In the genomic region with DNA sequence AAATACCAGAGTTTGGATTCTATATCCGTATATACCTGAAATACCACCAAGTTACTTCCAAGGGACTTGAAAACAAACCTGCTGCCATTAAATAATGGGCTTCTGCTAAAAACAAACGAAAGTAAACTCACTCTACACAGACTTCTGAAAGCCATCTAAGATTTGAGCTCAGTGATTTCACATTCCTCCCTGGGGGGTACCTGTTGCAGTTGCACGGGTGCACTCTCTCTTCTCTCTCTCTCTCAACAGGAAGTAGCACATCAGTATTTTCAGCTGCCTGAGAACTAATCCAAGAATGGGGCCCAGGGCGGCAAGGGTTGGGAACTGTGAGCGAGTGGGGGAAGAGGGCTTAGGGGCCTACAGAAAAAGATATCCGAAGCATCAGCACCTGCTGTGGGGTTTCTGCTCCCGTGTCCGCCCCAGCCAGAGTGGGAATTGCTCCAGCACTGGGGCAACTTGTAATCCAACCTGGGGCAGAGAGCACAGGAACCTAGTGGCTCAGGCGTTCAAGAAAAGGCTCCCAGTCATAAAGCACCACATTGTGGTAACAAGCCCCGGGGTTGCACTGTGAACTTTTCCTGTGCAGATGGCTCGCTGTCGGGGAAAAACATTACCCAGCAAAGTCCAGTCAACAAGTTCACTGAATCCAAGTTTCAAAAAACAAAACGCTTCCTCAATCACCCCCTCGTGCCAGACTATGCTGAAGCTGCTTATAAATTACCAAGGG, we compare ENCODE assay signal across 1 cellular context.
A peak's percentile ranks its signal among the peaks of the same experiment; 100 is the strongest.
TF ChIP-seq lines count a peak whose summit lies in the region.

No MANE protein-coding gene starts in this region.

TF ChIP-seq in GM12878, 131 proteins besides CTCF, POLR2A, EP300 and RAD21 (continued from another document and continues in another):
- TF ChIP-seq ZBTB11 (CRISPR knock-in tag; IDR thresholded peaks at IDR 0.05) (peak; percentile 48; the same call in 1 of the 2 replicates), CBFB (IDR thresholded peaks at IDR 0.05; ENCODE audit: low read depth) (peak; percentile 81; the same call in 1 of the 2 replicates), CEBPB (IDR thresholded peaks at IDR 0.05; ENCODE audit: borderline replicate concordance in 1 of 2, low read depth in 2 of 2, low read length in 2 of 2) (no peak; a peak in 1 of 4 replicates), PAX8 (IDR thresholded peaks at IDR 0.05) (no peak), PAX5 (IDR thresholded peaks at IDR 0.05; ENCODE audit: borderline replicate concordance, low read depth, low read length) (peak; percentile 86), WRNIP1 (IDR thresholded peaks at IDR 0.05; ENCODE audit: borderline replicate concordance, low read depth, low read length) (no peak), RAD51 (IDR thresholded peaks at IDR 0.05) (no peak), BMI1 (IDR thresholded peaks at IDR 0.05; ENCODE audit: borderline replicate concordance) (no peak), ZNF207 (IDR thresholded peaks at IDR 0.05; ENCODE audit: borderline replicate concordance) (peak; percentile 73; the same call in 1 of the 2 replicates), NR2C2 (IDR thresholded peaks at IDR 0.05; ENCODE audit: borderline replicate concordance, control insufficient read depth, insufficient read length, low read depth) (no peak), RBBP5 (conservative IDR thresholded peaks at IDR 0.05) (no peak), NFXL1 (IDR thresholded peaks at IDR 0.05; ENCODE audit: borderline replicate concordance) (no peak), CBX3 (IDR thresholded peaks at IDR 0.05; ENCODE audit: borderline replicate concordance, low read depth) (no peak), HDGF (IDR thresholded peaks at IDR 0.05) (no peak; the same call in 1 of the 2 replicates), EGR1 (IDR thresholded peaks at IDR 0.05; ENCODE audit: borderline replicate concordance in 1 of 2, low read depth in 2 of 2, low read length in 2 of 2) (peak in 1 of 2 experiments; percentile 66; a peak in 1 of 3 replicates), DPF2 (IDR thresholded peaks at IDR 0.05) (peak; percentile 86; the same call in 1 of the 2 replicates), ZZZ3 (IDR thresholded peaks at IDR 0.05; ENCODE audit: control insufficient read depth, insufficient read length, low read depth) (no peak), CHD1 (IDR thresholded peaks at IDR 0.05; ENCODE audit: low read depth, low read length) (no peak), SIX5 (IDR thresholded peaks at IDR 0.05; ENCODE audit: low read depth, low read length, severe bottlenecking) (no peak), FOXM1 (IDR thresholded peaks at IDR 0.05; ENCODE audit: low read depth, low read length) (peak; percentile 90), SRF (IDR thresholded peaks at IDR 0.05; ENCODE audit: low read depth in 2 of 2, low read length in 2 of 2) (no peak), SMC3 (IDR thresholded peaks at IDR 0.05; ENCODE audit: borderline replicate concordance, low read length) (no peak), YBX1 (IDR thresholded peaks at IDR 0.05) (0 out of 2 replicates have a peak, but pooled peaks have one; percentile 54), BACH1 (IDR thresholded peaks at IDR 0.05; ENCODE audit: borderline replicate concordance) (peak; percentile 38; the same call in 1 of the 2 replicates), IRF5 (IDR thresholded peaks at IDR 0.05; ENCODE audit: borderline replicate concordance) (no peak), TCF7 (IDR thresholded peaks at IDR 0.05; ENCODE audit: borderline replicate concordance) (0 out of 2 replicates have a peak, but pooled peaks have one; percentile 13), RB1 (IDR thresholded peaks at IDR 0.05; ENCODE audit: borderline replicate concordance) (peak; percentile 71; the same call in 1 of the 2 replicates), ZNF622 (IDR thresholded peaks at IDR 0.05) (no peak), MEF2B (IDR thresholded peaks at IDR 0.05; ENCODE audit: partially characterized antibody, poor library complexity, severe bottlenecking) (peak; percentile 99), MEF2A (IDR thresholded peaks at IDR 0.05; ENCODE audit: insufficient read depth, low read depth, low read length) (peak; percentile 55; the same call in 1 of the 2 replicates), MYC (IDR thresholded peaks at IDR 0.05; ENCODE audit: insufficient read depth, insufficient read length, insufficient replicate concordance, low read length, severe bottlenecking) (no peak), MAX (IDR thresholded peaks at IDR 0.05; ENCODE audit: low read depth, low read length) (no peak), CBX5 (IDR thresholded peaks at IDR 0.05; ENCODE audit: low read depth) (peak; percentile 90), IRF4 (IDR thresholded peaks at IDR 0.05; ENCODE audit: low read depth, low read length) (peak; percentile 82), POLR2AphosphoS2 (IDR thresholded peaks at IDR 0.05; ENCODE audit: low read depth, low read length) (no peak), JUND (IDR thresholded peaks at IDR 0.05; ENCODE audit: low read depth, low read length) (peak; percentile 48; the same call in 1 of the 2 replicates), RELA (IDR thresholded peaks at IDR 0.05; ENCODE audit: borderline replicate concordance, partially characterized antibody) (no peak), IKZF1 (conservative IDR thresholded peaks at IDR 0.05) (peak; percentile 93), ATF7 (IDR thresholded peaks at IDR 0.05; ENCODE audit: low read depth) (peak; percentile 83), NRF1 (conservative IDR thresholded peaks at IDR 0.05; ENCODE audit: low read depth, low read length) (no peak), FOXK2 (IDR thresholded peaks at IDR 0.05) (no peak), POLR2AphosphoS5 (IDR thresholded peaks at IDR 0.05; ENCODE audit: low read length) (peak; percentile 55), ZNF274 (IDR thresholded peaks at IDR 0.05; ENCODE audit: insufficient read depth, insufficient read length) (no peak)
- TF ChIP-seq, protein P1, sequence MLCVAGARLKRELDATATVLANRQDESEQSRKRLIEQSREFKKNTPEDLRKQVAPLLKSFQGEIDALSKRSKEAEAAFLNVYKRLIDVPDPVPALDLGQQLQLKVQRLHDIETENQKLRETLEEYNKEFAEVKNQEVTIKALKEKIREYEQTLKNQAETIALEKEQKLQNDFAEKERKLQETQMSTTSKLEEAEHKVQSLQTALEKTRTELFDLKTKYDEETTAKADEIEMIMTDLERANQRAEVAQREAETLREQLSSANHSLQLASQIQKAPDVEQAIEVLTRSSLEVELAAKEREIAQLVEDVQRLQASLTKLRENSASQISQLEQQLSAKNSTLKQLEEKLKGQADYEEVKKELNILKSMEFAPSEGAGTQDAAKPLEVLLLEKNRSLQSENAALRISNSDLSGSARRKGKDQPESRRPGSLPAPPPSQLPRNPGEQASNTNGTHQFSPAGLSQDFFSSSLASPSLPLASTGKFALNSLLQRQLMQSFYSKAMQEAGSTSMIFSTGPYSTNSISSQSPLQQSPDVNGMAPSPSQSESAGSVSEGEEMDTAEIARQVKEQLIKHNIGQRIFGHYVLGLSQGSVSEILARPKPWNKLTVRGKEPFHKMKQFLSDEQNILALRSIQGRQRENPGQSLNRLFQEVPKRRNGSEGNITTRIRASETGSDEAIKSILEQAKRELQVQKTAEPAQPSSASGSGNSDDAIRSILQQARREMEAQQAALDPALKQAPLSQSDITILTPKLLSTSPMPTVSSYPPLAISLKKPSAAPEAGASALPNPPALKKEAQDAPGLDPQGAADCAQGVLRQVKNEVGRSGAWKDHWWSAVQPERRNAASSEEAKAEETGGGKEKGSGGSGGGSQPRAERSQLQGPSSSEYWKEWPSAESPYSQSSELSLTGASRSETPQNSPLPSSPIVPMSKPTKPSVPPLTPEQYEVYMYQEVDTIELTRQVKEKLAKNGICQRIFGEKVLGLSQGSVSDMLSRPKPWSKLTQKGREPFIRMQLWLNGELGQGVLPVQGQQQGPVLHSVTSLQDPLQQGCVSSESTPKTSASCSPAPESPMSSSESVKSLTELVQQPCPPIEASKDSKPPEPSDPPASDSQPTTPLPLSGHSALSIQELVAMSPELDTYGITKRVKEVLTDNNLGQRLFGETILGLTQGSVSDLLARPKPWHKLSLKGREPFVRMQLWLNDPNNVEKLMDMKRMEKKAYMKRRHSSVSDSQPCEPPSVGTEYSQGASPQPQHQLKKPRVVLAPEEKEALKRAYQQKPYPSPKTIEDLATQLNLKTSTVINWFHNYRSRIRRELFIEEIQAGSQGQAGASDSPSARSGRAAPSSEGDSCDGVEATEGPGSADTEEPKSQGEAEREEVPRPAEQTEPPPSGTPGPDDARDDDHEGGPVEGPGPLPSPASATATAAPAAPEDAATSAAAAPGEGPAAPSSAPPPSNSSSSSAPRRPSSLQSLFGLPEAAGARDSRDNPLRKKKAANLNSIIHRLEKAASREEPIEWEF (IDR thresholded peaks at IDR 0.05; ENCODE audit: insufficient replicate concordance, low read depth, low read length), result peak; percentile 89
- TF ChIP-seq, protein P2, sequence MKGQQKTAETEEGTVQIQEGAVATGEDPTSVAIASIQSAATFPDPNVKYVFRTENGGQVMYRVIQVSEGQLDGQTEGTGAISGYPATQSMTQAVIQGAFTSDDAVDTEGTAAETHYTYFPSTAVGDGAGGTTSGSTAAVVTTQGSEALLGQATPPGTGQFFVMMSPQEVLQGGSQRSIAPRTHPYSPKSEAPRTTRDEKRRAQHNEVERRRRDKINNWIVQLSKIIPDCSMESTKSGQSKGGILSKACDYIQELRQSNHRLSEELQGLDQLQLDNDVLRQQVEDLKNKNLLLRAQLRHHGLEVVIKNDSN (IDR thresholded peaks at IDR 0.05; ENCODE audit: borderline replicate concordance, extremely low read length, insufficient read depth, low read depth, low read length), result no peak
- TF ChIP-seq, protein P3, sequence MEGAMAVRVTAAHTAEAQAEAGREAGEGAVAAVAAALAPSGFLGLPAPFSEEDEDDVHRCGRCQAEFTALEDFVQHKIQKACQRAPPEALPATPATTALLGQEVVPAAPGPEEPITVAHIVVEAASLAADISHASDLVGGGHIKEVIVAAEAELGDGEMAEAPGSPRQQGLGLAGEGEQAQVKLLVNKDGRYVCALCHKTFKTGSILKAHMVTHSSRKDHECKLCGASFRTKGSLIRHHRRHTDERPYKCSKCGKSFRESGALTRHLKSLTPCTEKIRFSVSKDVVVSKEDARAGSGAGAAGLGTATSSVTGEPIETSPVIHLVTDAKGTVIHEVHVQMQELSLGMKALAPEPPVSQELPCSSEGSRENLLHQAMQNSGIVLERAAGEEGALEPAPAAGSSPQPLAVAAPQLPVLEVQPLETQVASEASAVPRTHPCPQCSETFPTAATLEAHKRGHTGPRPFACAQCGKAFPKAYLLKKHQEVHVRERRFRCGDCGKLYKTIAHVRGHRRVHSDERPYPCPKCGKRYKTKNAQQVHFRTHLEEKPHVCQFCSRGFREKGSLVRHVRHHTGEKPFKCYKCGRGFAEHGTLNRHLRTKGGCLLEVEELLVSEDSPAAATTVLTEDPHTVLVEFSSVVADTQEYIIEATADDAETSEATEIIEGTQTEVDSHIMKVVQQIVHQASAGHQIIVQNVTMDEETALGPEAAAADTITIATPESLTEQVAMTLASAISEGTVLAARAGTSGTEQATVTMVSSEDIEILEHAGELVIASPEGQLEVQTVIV (IDR thresholded peaks at IDR 0.05; ENCODE audit: borderline replicate concordance, partially characterized antibody), result no peak
- TF ChIP-seq, protein P4, sequence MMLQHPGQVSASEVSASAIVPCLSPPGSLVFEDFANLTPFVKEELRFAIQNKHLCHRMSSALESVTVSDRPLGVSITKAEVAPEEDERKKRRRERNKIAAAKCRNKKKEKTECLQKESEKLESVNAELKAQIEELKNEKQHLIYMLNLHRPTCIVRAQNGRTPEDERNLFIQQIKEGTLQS (IDR thresholded peaks at IDR 0.05; ENCODE audit: borderline replicate concordance, extremely low read depth, low read depth, low read length), result no peak
- TF ChIP-seq, protein P5, sequence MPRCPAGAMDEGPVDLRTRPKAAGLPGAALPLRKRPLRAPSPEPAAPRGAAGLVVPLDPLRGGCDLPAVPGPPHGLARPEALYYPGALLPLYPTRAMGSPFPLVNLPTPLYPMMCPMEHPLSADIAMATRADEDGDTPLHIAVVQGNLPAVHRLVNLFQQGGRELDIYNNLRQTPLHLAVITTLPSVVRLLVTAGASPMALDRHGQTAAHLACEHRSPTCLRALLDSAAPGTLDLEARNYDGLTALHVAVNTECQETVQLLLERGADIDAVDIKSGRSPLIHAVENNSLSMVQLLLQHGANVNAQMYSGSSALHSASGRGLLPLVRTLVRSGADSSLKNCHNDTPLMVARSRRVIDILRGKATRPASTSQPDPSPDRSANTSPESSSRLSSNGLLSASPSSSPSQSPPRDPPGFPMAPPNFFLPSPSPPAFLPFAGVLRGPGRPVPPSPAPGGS (IDR thresholded peaks at IDR 0.05; ENCODE audit: borderline replicate concordance, insufficient read depth, low read depth, low read length, poor library complexity, severe bottlenecking), result peak; percentile 96
